13 cellular contexts compared by ENCODE assay signal in genomic region chr21:16794944-16795343, GRCh38.
A peak's percentile ranks its signal among the peaks of the same experiment; 100 is the strongest.
DNase-seq lines count a peak whose midpoint lies in the region; ATAC-seq and TF ChIP-seq lines count a peak whose summit lies in the region.
"Had no signal": no experiment of that assay in that cellular context is flagged by ENCODE, and none has a peak within 500 bp of the region (broad histone marks: within the 10 kb centered on the region; RNA-seq: fewer than 3 reads in every experiment).

No MANE protein-coding gene starts in this region.

- intact Hi-C loops in left ventricle myocardium superior (cut with micrococcal nuclease) (no loop called here), cardiac septum (cut with DNase I) (no loop called here)

- peak overlapping the region; percentile 8 for H3K4me3 ChIP-seq in adipocyte (ENCODE audit: low read length)
- H3K4me3 ChIP-seq: upper lobe of left lung had no signal

- no peak overlapping the region for H3K9ac ChIP-seq in adipocyte (ENCODE audit: low read length)

- peaks cover 22% of the 10 kb centered on the region for H3K4me1 ChIP-seq in adipocyte (ENCODE audit: control insufficient read depth, insufficient read depth, low read length)
- H3K4me1 ChIP-seq: upper lobe of left lung had no signal

- TF ChIP-seq POLR2A in GM18505 (IDR thresholded peaks at IDR 0.05; ENCODE audit: borderline replicate concordance, extremely low read depth, insufficient read depth, insufficient read length): no peak

- no peaks in the 10 kb centered on the region for H3K36me3 ChIP-seq in adipocyte (ENCODE audit: control insufficient read depth, insufficient read depth, low read length, severe bottlenecking)
- H3K36me3 ChIP-seq: upper lobe of left lung had no signal

- DNase-seq in left ventricle myocardium superior (no peak), cardiac septum (ENCODE audit: low spot score) (no peak), adipocyte (ENCODE audit: low read depth) (peak; percentile 83), foreskin melanocyte (peak; percentile 7), smooth muscle cell of the brain vasculature (ENCODE audit: low read depth, low spot score) (peak; percentile 90), NCI-H1105 (lab: John Stamatoyannopoulos, UW) (no peak), NCI-H2107 treated with DMSO at 0.1 percent for 48 hours (lab: John Stamatoyannopoulos, UW; ENCODE audit: unreplicated experiment) (no peak)
- DNase-seq: activated CD8-positive, alpha-beta memory T cell treated with anti-CD3 and anti-CD28 coated beads, Interleukin-2, amount 50 U/mL, for 48 hours; cerebellar nuclear complex; KG1; NCI-H524 treated with DMSO at 0.1 percent for 48 hours; upper lobe of left lung had no signal

- H3K27me3 ChIP-seq in adipocyte (replicated peaks; ENCODE audit: control insufficient read depth, insufficient read depth, low read length): no peaks in the 10 kb centered on the region
- H3K27me3 ChIP-seq: upper lobe of left lung had no signal

- ATAC-seq in left ventricle myocardium superior (peak; percentile 24), GM18505 (IDR thresholded peaks at IDR 0.05; ENCODE audit: unreplicated experiment) (no peak)

- peaks cover 4% of the 10 kb centered on the region for H3K9me3 ChIP-seq in adipocyte (ENCODE audit: control insufficient read depth, low read length)
- H3K9me3 ChIP-seq: upper lobe of left lung had no signal

Comparison
In these comparisons a context has a peak if more than half of its experiments do, and no peak if none do; other contexts are left out.
1. DNase-seq: peak in adipocyte (single experiment), foreskin melanocyte (single experiment) and smooth muscle cell of the brain vasculature (single experiment); none in left ventricle myocardium superior (single experiment), cardiac septum (single experiment), NCI-H1105 (single experiment) and NCI-H2107 treated with DMSO at 0.1 percent for 48 hours (single experiment).